ENCODE assay signal across 22 cellular contexts in the genomic region with DNA sequence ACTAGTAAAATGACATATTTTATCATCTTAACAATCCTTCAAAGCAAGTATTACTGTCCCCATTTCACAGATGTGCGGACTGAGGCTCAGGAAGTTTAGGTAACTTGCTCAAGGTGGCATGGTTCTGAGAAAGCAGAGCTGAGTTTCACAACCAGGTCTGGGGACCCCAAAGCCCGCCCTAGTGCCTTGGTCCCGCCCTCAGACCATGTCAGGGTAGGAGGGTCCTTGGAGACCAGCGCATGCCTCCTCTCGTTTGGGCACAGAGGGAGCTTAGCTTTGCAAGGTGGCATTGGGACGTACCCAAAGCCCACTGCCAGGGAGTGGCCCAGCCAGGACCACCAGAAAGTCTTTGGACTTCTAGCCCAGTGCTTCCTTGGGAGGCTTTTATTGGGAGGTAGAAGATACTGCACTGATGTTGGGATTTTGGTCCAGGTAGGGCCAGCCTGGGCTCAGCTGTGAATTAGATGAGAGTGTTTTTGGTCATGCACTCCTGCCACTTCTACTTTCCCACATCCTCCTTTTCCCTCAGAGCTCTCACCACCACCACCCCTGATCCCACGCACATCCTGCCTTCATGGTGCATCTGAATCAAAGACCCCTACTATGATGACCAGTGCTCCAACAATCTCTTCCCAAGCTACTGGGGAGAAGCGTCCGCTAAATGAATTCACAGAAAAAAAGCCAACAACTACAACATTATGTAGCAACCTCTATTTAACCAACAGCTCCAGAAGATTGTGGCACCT.
DNase-seq lines count a peak whose midpoint lies in the region; ATAC-seq, FAIRE-seq and TF ChIP-seq lines count a peak whose summit lies in the region.
"Had no signal": no experiment of that assay in that cellular context is flagged by ENCODE, and none has a peak within 500 bp of the region (broad histone marks: within the 10 kb centered on the region; RNA-seq: fewer than 3 reads in every experiment).

No MANE protein-coding gene starts in this region.

- POLR2A ChIA-PET in HepG2 (lab: Yijun Ruan, JAX), result no interaction called here
- POLR2A ChIA-PET in OCI-LY7 (lab: Charles Lee), result no interaction called here

- H3K4me2 ChIP-seq in HepG2 (ENCODE audit: low read depth, low read length) (no peak overlapping the region), OCI-LY7 (ENCODE audit: low read length) (no peak overlapping the region)
- H3K4me2 ChIP-seq: A549 had no signal

- H3K9me3 ChIP-seq in HepG2 (ENCODE audit: low read length) (no peaks in the 10 kb centered on the region), right lobe of liver (no peaks in the 10 kb centered on the region), OCI-LY7 (ENCODE audit: low read length) (no peaks in the 10 kb centered on the region)

- no TSS peak for BruUV-seq in HepG2 (replicated peaks; lab: Mats Ljungman, UMichigan)
- no TSS peak for BruUV-seq in OCI-LY7 (replicated peaks; lab: Mats Ljungman, UMichigan)

- H2AFZ ChIP-seq in HepG2 (ENCODE audit: low read length) (no peak overlapping the region), OCI-LY7 (ENCODE audit: low read length) (no peak overlapping the region)

- no peak for TF ChIP-seq POLR2A in HepG2 (IDR thresholded peaks at IDR 0.05; ENCODE audit: insufficient read depth in 1 of 2, low read depth in 2 of 2, low read length in 2 of 2)
- TF ChIP-seq POLR2A in right lobe of liver (IDR thresholded peaks at IDR 0.05), result no peak

- H3K9me2 ChIP-seq in OCI-LY7 (ENCODE audit: insufficient read depth, low read length), result no peaks in the 10 kb centered on the region

- H3K4me3 Mint-ChIP-seq in osteocyte (ENCODE audit: unreplicated experiment), result no peak overlapping the region
- H3K4me3 Mint-ChIP-seq in activated T-helper 2 cell treated with anti-CD3 and anti-CD28 coated beads, Interferon-gamma antibody, Interleukin-2, Interleukin-4, amounts not matched to agents 10 μg/mL and 5 μg/mL and 100 μg/mL, durations not matched to agents 14 hours and 24 hours and 36 hours (ENCODE audit: low read depth), result no peak overlapping the region
- H3K4me3 Mint-ChIP-seq: B cell had no signal

- CTCF ChIA-PET in HepG2 (lab: Yijun Ruan, JAX; ENCODE audit: low intra/inter-chr PET ratio, low total read pairs), result no interaction called here
- CTCF ChIA-PET in OCI-LY7 (lab: Charles Lee; ENCODE audit: unreplicated experiment), result interaction anchor here (0.7 kb wide), 1 partner anchor 33 kb away, joined by 4 read pairs; no protein-coding TSS in a partner anchor

- peaks cover 24% of the 10 kb centered on the region for H3K4me1 Mint-ChIP-seq in osteocyte (ENCODE audit: unreplicated experiment)
- no peaks in the 10 kb centered on the region for H3K4me1 Mint-ChIP-seq in activated T-helper 2 cell treated with anti-CD3 and anti-CD28 coated beads, Interferon-gamma antibody, Interleukin-2, Interleukin-4, amounts not matched to agents 10 μg/mL and 5 μg/mL and 100 μg/mL, durations not matched to agents 14 hours and 24 hours and 36 hours (ENCODE audit: low read depth)
- H3K4me1 Mint-ChIP-seq: B cell, CD14-positive monocyte had no signal

- H4K20me1 ChIP-seq in HepG2 (ENCODE audit: insufficient read depth, low read length) (no peaks in the 10 kb centered on the region), OCI-LY7 (ENCODE audit: insufficient read depth, low read length) (no peaks in the 10 kb centered on the region)

- H3K9ac ChIP-seq in HepG2 (ENCODE audit: insufficient read depth, low read depth, low read length), result no peak overlapping the region

- intact Hi-C loops in HepG2 (cut with micrococcal nuclease; ENCODE audit: unreplicated experiment) (no loop called here), right lobe of liver (cut with DNase I) (loop anchor here in 1 of 2 donors (10.0 kb wide), 1 partner anchor 55 kb away; no protein-coding TSS in a partner anchor), OCI-LY7 (cut with micrococcal nuclease; ENCODE audit: unreplicated experiment) (no loop called here)
- intact Hi-C loops in activated T-helper 2 cell treated with anti-CD3 and anti-CD28 coated beads, Interferon-gamma antibody, Interleukin-2, Interleukin-4, amounts not matched to agents 10 μg/mL and 5 μg/mL and 100 μg/mL, durations not matched to agents 14 hours and 24 hours and 36 hours (cut with micrococcal nuclease), result no loop called here

- no peak overlapping the region for H3K27ac ChIP-seq in HepG2 (ENCODE audit: extremely low read length, insufficient read depth, low read length)
- H3K27ac ChIP-seq in right lobe of liver, result no peak overlapping the region
- no peak overlapping the region for H3K27ac ChIP-seq in OCI-LY7 (ENCODE audit: low read depth, low read length, poor library complexity, severe bottlenecking)
- H3K27ac ChIP-seq: A549 had no signal

- H3K4me1 ChIP-seq in HepG2 (ENCODE audit: insufficient read depth, low read length) (no peaks in the 10 kb centered on the region), right lobe of liver (no peaks in the 10 kb centered on the region), OCI-LY7 (ENCODE audit: insufficient read depth, low read length, poor library complexity, severe bottlenecking) (no peaks in the 10 kb centered on the region)

- no peaks in the 10 kb centered on the region for H3K79me2 ChIP-seq in HepG2 (ENCODE audit: insufficient read depth, low read length)
- H3K79me2 ChIP-seq in OCI-LY7 (ENCODE audit: insufficient read depth, low read depth, low read length), result no peaks in the 10 kb centered on the region

- WGBS in HepG2 (ENCODE audit: low lambda C conversion rate), result 64% methylated on average over 5 of the region's 9 CpGs
- WGBS in right lobe of liver (ENCODE audit: insufficient coverage, low coverage, low lambda C conversion rate, missing lambda C conversion rate), result 76% methylated on average over 4 of the region's 9 CpGs

- peaks cover 3% of the 10 kb centered on the region for H3K9me3 Mint-ChIP-seq in osteocyte (ENCODE audit: unreplicated experiment)
- H3K9me3 Mint-ChIP-seq in activated T-helper 2 cell treated with anti-CD3 and anti-CD28 coated beads, Interferon-gamma antibody, Interleukin-2, Interleukin-4, amounts not matched to agents 10 μg/mL and 5 μg/mL and 100 μg/mL, durations not matched to agents 14 hours and 24 hours and 36 hours, result peaks cover 7% of the 10 kb centered on the region

- peaks cover 0 to 16% of the 10 kb centered on the region in 2 experiments; a peak in 4 of 5 replicates for H3K27me3 ChIP-seq in HepG2 (ENCODE audit: control insufficient read depth in 1 of 2, insufficient read depth in 2 of 2, low read length in 2 of 2)
- no peaks in the 10 kb centered on the region for H3K27me3 ChIP-seq in right lobe of liver

- no peak for FAIRE-seq in HepG2 (lab: Jason Lieb, UNC)
- FAIRE-seq: A549, D721Med, GM18507, H1 had no signal

- no peak for DNase-seq in HepG2 (ENCODE audit: low spot score)
- DNase-seq in right lobe of liver, result no peak
- DNase-seq in left lobe of liver (ENCODE audit: low spot score), result peak; percentile 39
- DNase-seq in osteocyte (ENCODE audit: extremely low spot score, unreplicated experiment), result peak; percentile 25
- no peak for DNase-seq in OCI-LY7 (ENCODE audit: low spot score)
- no peak for DNase-seq in activated T-helper 2 cell treated with anti-CD3 and anti-CD28 coated beads, Interferon-gamma antibody, Interleukin-2, Interleukin-4, amounts not matched to agents 10 μg/mL and 5 μg/mL and 100 μg/mL, durations not matched to agents 14 hours and 24 hours and 36 hours (ENCODE audit: low spot score)
- DNase-seq: DMS53, GDM1, IMR-90, MV-4-11, NCI-H1694 treated with DMSO at 0.1 percent for 48 hours, NCI-H2081 treated with DMSO at 0.1 percent for 48 hours, NCI-H446 treated with DMSO at 0.1 percent for 48 hours, NCI-H526 treated with DMSO at 0.1 percent for 48 hours, SHP77 had no signal

- no peak for TF ChIP-seq RAD21 in HepG2 (CRISPR knock-in tag; IDR thresholded peaks at IDR 0.05)

- H3K36me3 ChIP-seq in HepG2 (replicated peaks in 1 of 2; ENCODE audit: control insufficient read depth in 1 of 2, insufficient read depth in 2 of 2, low read length in 2 of 2) (no peaks in the 10 kb centered on the region), right lobe of liver (no peaks in the 10 kb centered on the region), OCI-LY7 (ENCODE audit: insufficient read depth, low read length) (no peaks in the 10 kb centered on the region)

- no peak overlapping the region for H3K27ac Mint-ChIP-seq in osteocyte (ENCODE audit: unreplicated experiment)
- H3K27ac Mint-ChIP-seq in activated T-helper 2 cell treated with anti-CD3 and anti-CD28 coated beads, Interferon-gamma antibody, Interleukin-2, Interleukin-4, amounts not matched to agents 10 μg/mL and 5 μg/mL and 100 μg/mL, durations not matched to agents 14 hours and 24 hours and 36 hours, result no peak overlapping the region
- H3K27ac Mint-ChIP-seq: B cell had no signal

- peaks cover 19% of the 10 kb centered on the region for H3K27me3 Mint-ChIP-seq in osteocyte (ENCODE audit: unreplicated experiment)
- peaks cover 19% of the 10 kb centered on the region for H3K27me3 Mint-ChIP-seq in activated T-helper 2 cell treated with anti-CD3 and anti-CD28 coated beads, Interferon-gamma antibody, Interleukin-2, Interleukin-4, amounts not matched to agents 10 μg/mL and 5 μg/mL and 100 μg/mL, durations not matched to agents 14 hours and 24 hours and 36 hours (ENCODE audit: low read depth)

- H3K4me3 ChIP-seq in HepG2 (replicated peaks in 1 of 3; ENCODE audit: insufficient read depth in 1 of 3, low read depth in 2 of 3, low read length in 3 of 3) (no peak overlapping the region), right lobe of liver (no peak overlapping the region), OCI-LY7 (ENCODE audit: low read depth, low read length, poor library complexity, severe bottlenecking) (no peak overlapping the region)
- H3K4me3 ChIP-seq: A549 had no signal

- ATAC-seq in HepG2 (no peak), right lobe of liver (no peak), left lobe of liver (no peak), GM18909 (IDR thresholded peaks at IDR 0.05; ENCODE audit: poor library complexity, unreplicated experiment) (no peak)
- ATAC-seq: A549 had no signal

- TF ChIP-seq EP300 in HepG2 (IDR thresholded peaks at IDR 0.05; ENCODE audit: low read depth in 2 of 2, low read length in 2 of 2) (no peak), HepG2 (CRISPR knock-in tag; IDR thresholded peaks at IDR 0.05; ENCODE audit: borderline replicate concordance) (no peak)

- H3K36me3 Mint-ChIP-seq in osteocyte (ENCODE audit: unreplicated experiment), result no peaks in the 10 kb centered on the region
- peaks cover 3% of the 10 kb centered on the region for H3K36me3 Mint-ChIP-seq in activated T-helper 2 cell treated with anti-CD3 and anti-CD28 coated beads, Interferon-gamma antibody, Interleukin-2, Interleukin-4, amounts not matched to agents 10 μg/mL and 5 μg/mL and 100 μg/mL, durations not matched to agents 14 hours and 24 hours and 36 hours (ENCODE audit: low read depth)
- H3K36me3 Mint-ChIP-seq: CD14-positive monocyte had no signal

- in situ Hi-C loops in HepG2 (cut with HindIII; ENCODE audit: extremely low pct_ligation_motif_present, low pct_unique_long_range_greater_than_20kb), result no loop called here

- TF ChIP-seq CTCF in HepG2 (CRISPR knock-in tag; IDR thresholded peaks at IDR 0.05) (no peak), right lobe of liver (IDR thresholded peaks at IDR 0.05) (no peak), osteocyte (IDR thresholded peaks at IDR 0.05) (no peak), OCI-LY7 (conservative IDR thresholded peaks at IDR 0.05; ENCODE audit: low read length) (no peak)

Comparison
In these comparisons a context has a peak if more than half of its experiments do, and no peak if none do; other contexts are left out.
1. DNase-seq: peak in left lobe of liver (single experiment) and osteocyte (single experiment); none in HepG2 (single experiment), right lobe of liver (0 of 3), OCI-LY7 (single experiment) and activated T-helper 2 cell treated with anti-CD3 and anti-CD28 coated beads, Interferon-gamma antibody, Interleukin-2, Interleukin-4, amounts not matched to agents 10 μg/mL and 5 μg/mL and 100 μg/mL, durations not matched to agents 14 hours and 24 hours and 36 hours (single experiment).